Comparison of ENCODE assay signal across 32 cellular contexts in genomic region chr6:1175877-1176276, GRCh38.
"Had no signal": no experiment of that assay in that cellular context is flagged by ENCODE, and none has a peak within 500 bp of the region (broad histone marks: within the 10 kb centered on the region; RNA-seq: fewer than 3 reads in every experiment).

No MANE protein-coding gene starts in this region.

- ATAC-seq: activated CD8-positive, alpha-beta memory T cell treated with anti-CD3 and anti-CD28 coated beads, Interleukin-2, amount 10 ng/mL, durations not matched to agents 7 days and 5 days; activated naive CD8-positive, alpha-beta T cell treated with anti-CD3 and anti-CD28 coated beads, Interleukin-2, amount 50 U/mL, for 24 hours; Panc1; T-cell; T-helper 17 cell had no signal

- H3K4me3 Mint-ChIP-seq: activated B cell treated with CpG ODN at 0.5 μM for 24 hours; activated CD4-positive, alpha-beta memory T cell treated with anti-CD3 and anti-CD28 coated beads for 36 hours; activated CD8-positive, alpha-beta memory T cell treated with anti-CD3 and anti-CD28 coated beads, Interleukin-2, amount 10 ng/mL, durations not matched to agents 7 days and 5 days; activated naive CD4-positive, alpha-beta T cell treated with anti-CD3 and anti-CD28 coated beads, Interleukin-2, amount 10 ng/mL, durations not matched to agents 7 days and 5 days; activated naive CD8-positive, alpha-beta T cell; activated naive CD8-positive, alpha-beta T cell treated with anti-CD3 and anti-CD28 coated beads, Interleukin-2, amount 50 U/mL, for 24 hours; brain; T-cell; T-helper 17 cell had no signal

- DNase-seq: activated B cell treated with CpG ODN at 0.5 μM for 24 hours; activated CD4-positive, alpha-beta memory T cell treated with anti-CD3 and anti-CD28 coated beads for 36 hours; activated CD4-positive, alpha-beta T cell treated with anti-CD3 and anti-CD28 coated beads for 4 hours; activated CD4-positive, alpha-beta T cell treated with anti-CD3 and anti-CD28 coated beads, Interleukin-2, amount 50 U/mL, for 1 hour; activated CD4-positive, CD25-positive, alpha-beta regulatory T cell treated with anti-CD3 and anti-CD28 coated beads, Interleukin-2, amount 50 U/mL, for 72 hours; activated CD8-positive, alpha-beta memory T cell treated with anti-CD3 and anti-CD28 coated beads for 24 hours; activated CD8-positive, alpha-beta memory T cell treated with anti-CD3 and anti-CD28 coated beads, Interleukin-2, amount 10 ng/mL, durations not matched to agents 7 days and 5 days; activated CD8-positive, alpha-beta memory T cell treated with anti-CD3 and anti-CD28 coated beads, Interleukin-2, amount 50 U/mL, for 48 hours; activated effector memory CD4-positive, alpha-beta T cell treated with Interleukin-2 at 50 U/mL for 16 hours; activated naive CD4-positive, alpha-beta T cell treated with anti-CD3 and anti-CD28 coated beads, Interleukin-2, amount 10 ng/mL, durations not matched to agents 7 days and 5 days; activated naive CD8-positive, alpha-beta T cell treated with anti-CD3 and anti-CD28 coated beads, Interleukin-2, amount 50 U/mL, for 24 hours; activated T-cell treated with anti-CD3 and anti-CD28 coated beads, Interleukin-2, amount 50 U/mL, for 48 hours; anterior cingulate cortex; Karpas-422; KBM-7; MG63; NCI-H1048; NCI-H1105 treated with DMSO at 0.1 percent for 48 hours; NCI-H1436; NCI-H1694; NCI-H1930; NCI-H345; NCI-H524 treated with DMSO at 0.1 percent for 48 hours; SHP77 treated with DMSO at 0.1 percent for 48 hours; SK-N-SH; T-cell; T-helper 17 cell; T-helper 9 cell had no signal

- H3K4me3 ChIP-seq: MG63, SJSA1 had no signal

- H3K36me3 Mint-ChIP-seq: activated CD4-positive, alpha-beta memory T cell treated with anti-CD3 and anti-CD28 coated beads for 36 hours; activated CD8-positive, alpha-beta memory T cell treated with anti-CD3 and anti-CD28 coated beads, Interleukin-2, amount 10 ng/mL, durations not matched to agents 7 days and 5 days; activated naive CD4-positive, alpha-beta T cell treated with anti-CD3 and anti-CD28 coated beads, Interleukin-2, amount 10 ng/mL, durations not matched to agents 7 days and 5 days; activated naive CD8-positive, alpha-beta T cell; brain; T-cell had no signal

- H3K27ac Mint-ChIP-seq: activated B cell treated with CpG ODN at 0.5 μM for 24 hours; activated CD4-positive, alpha-beta memory T cell treated with anti-CD3 and anti-CD28 coated beads for 36 hours; activated CD8-positive, alpha-beta memory T cell treated with anti-CD3 and anti-CD28 coated beads, Interleukin-2, amount 10 ng/mL, durations not matched to agents 7 days and 5 days; activated naive CD4-positive, alpha-beta T cell treated with anti-CD3 and anti-CD28 coated beads, Interleukin-2, amount 10 ng/mL, durations not matched to agents 7 days and 5 days; activated naive CD8-positive, alpha-beta T cell; activated naive CD8-positive, alpha-beta T cell treated with anti-CD3 and anti-CD28 coated beads, Interleukin-2, amount 50 U/mL, for 24 hours; brain; T-cell; T-helper 17 cell had no signal

- H3K27me3 ChIP-seq: MG63, SJSA1 had no signal

- H3K4me1 Mint-ChIP-seq: activated B cell treated with CpG ODN at 0.5 μM for 24 hours; activated CD8-positive, alpha-beta memory T cell treated with anti-CD3 and anti-CD28 coated beads, Interleukin-2, amount 10 ng/mL, durations not matched to agents 7 days and 5 days; activated naive CD4-positive, alpha-beta T cell treated with anti-CD3 and anti-CD28 coated beads, Interleukin-2, amount 10 ng/mL, durations not matched to agents 7 days and 5 days; activated naive CD8-positive, alpha-beta T cell treated with anti-CD3 and anti-CD28 coated beads, Interleukin-2, amount 50 U/mL, for 24 hours; brain; T-cell; T-helper 17 cell had no signal

- H3K9me3 Mint-ChIP-seq: activated naive CD4-positive, alpha-beta T cell treated with anti-CD3 and anti-CD28 coated beads, Interleukin-2, amount 10 ng/mL, durations not matched to agents 7 days and 5 days; activated naive CD8-positive, alpha-beta T cell treated with anti-CD3 and anti-CD28 coated beads, Interleukin-2, amount 50 U/mL, for 24 hours had no signal

- H3K36me3 ChIP-seq: MG63, SJSA1 had no signal
